ENCODE assay signal across 14 cellular contexts in genomic region chr2:27721884-27722485, GRCh38. TPM values are rescaled to one million over a fixed set of nuclear protein-coding genes. Genes with fewer than 3 reads are reported as not detected.
DNase-seq lines count a peak whose midpoint lies in the region; ATAC-seq and TF ChIP-seq lines count a peak whose summit lies in the region.
"Had no signal": no experiment of that assay in that cellular context is flagged by ENCODE, and none has a peak within 500 bp of the region (broad histone marks: within the 10 kb centered on the region; RNA-seq: fewer than 3 reads in every experiment).

No MANE protein-coding gene starts in this region.

- H3K4me1 ChIP-seq in right atrium auricular region, result peaks cover 0 to 55% of the 10 kb centered on the region in 2 donors
- peaks cover 12 to 42% of the 10 kb centered on the region in 2 donors for H3K4me1 ChIP-seq in left lung
- peaks cover 2 to 6% of the 10 kb centered on the region in 2 donors for H3K4me1 ChIP-seq in aorta (ENCODE audit: control insufficient read depth in 1 of 2, insufficient read depth in 2 of 2, low read length in 2 of 2)
- H3K4me1 ChIP-seq: colonic mucosa had no signal

- intact Hi-C loops in left ventricle myocardium superior (cut with micrococcal nuclease), result no loop called here
- intact Hi-C loops in left lung (cut with DNase I), result no loop called here
- intact Hi-C loops in aorta (cut with DNase I), result loop anchor here in 1 of 2 donors (5.0 kb wide), 2 partner anchors 75 to 165 kb away; no protein-coding TSS in a partner anchor

- no peaks in the 10 kb centered on the region for H3K27me3 ChIP-seq in right atrium auricular region
- peaks cover 0 to 11% of the 10 kb centered on the region in 2 donors for H3K27me3 ChIP-seq in left lung
- H3K27me3 ChIP-seq in aorta (ENCODE audit: control insufficient read depth in 1 of 2, insufficient read depth in 2 of 2, low read length in 1 of 2), result no peaks in the 10 kb centered on the region
- H3K27me3 ChIP-seq: colonic mucosa, hepatocyte had no signal

- ATAC-seq in left ventricle myocardium superior (no peak), left lung (peak; percentile 45), aorta (ENCODE audit: low FRiP score) (no peak), HG03439 (IDR thresholded peaks at IDR 0.05; ENCODE audit: unreplicated experiment) (no peak)

- H3K9me3 ChIP-seq in right atrium auricular region, result no peaks in the 10 kb centered on the region
- H3K9me3 ChIP-seq in left lung, result no peaks in the 10 kb centered on the region
- H3K9me3 ChIP-seq in aorta (ENCODE audit: control insufficient read depth, low read length), result no peaks in the 10 kb centered on the region
- H3K9me3 ChIP-seq: colonic mucosa had no signal

- no peak for DNase-seq in right atrium auricular region (ENCODE audit: low spot score)
- DNase-seq in left ventricle myocardium superior, result no peak
- peak; percentile 44 for DNase-seq in RPMI7951 (ENCODE audit: low read depth)
- no peak for DNase-seq in left lung
- no peak for DNase-seq in aorta
- no peak for DNase-seq in GM19240 (ENCODE audit: insufficient read length, low spot score)
- DNase-seq: activated naive CD8-positive, alpha-beta T cell treated with anti-CD3 and anti-CD28 coated beads for 36 hours; colonic mucosa; MV-4-11; NCI-H1930; SHP77; WERI-Rb-1 had no signal

- TF ChIP-seq CTCF in right atrium auricular region (IDR thresholded peaks at IDR 0.05) (no peak), left lung (IDR thresholded peaks at IDR 0.05) (no peak)

- WGBS in aorta, 2 donors, result 52 to 55% methylated on average over 2 of the region's 2 CpGs

- H3K27ac ChIP-seq in right atrium auricular region (peak overlapping the region; percentile 75 to 88), left lung (peak overlapping the region; percentile 1 to 59), aorta (ENCODE audit: low read depth in 1 of 2, low read length in 2 of 2) (peak overlapping the region; percentile 10 to 39)
- H3K27ac ChIP-seq: colonic mucosa, hepatocyte, WERI-Rb-1 had no signal

- H3K36me3 ChIP-seq in right atrium auricular region (no peaks in the 10 kb centered on the region), left lung (no peaks in the 10 kb centered on the region), aorta (ENCODE audit: control insufficient read depth in 1 of 2, insufficient read depth in 2 of 2, low read length in 1 of 2) (no peaks in the 10 kb centered on the region)
- H3K36me3 ChIP-seq: colonic mucosa, WERI-Rb-1 had no signal

- H3K4me3 ChIP-seq in right atrium auricular region (no peak overlapping the region), left lung (no peak overlapping the region), aorta (ENCODE audit: low read length in 2 of 2) (no peak overlapping the region)
- H3K4me3 ChIP-seq: colonic mucosa, hepatocyte had no signal

RNA-seq across cellular contexts. Expression of gene MRPL33, which starts 49.5 kb away (rescaled TPM):
- total RNA-seq in right atrium auricular region (100 to 1,000 TPM; 270 to 370 TPM), left ventricle myocardium superior (367 TPM), left lung (100 to 1,000 TPM in 1 of 2 donors, 10 to 100 TPM in 1; 75.2 to 110 TPM), aorta (100 to 1,000 TPM in 1 of 2 donors, 10 to 100 TPM in 1; 85.0 to 116 TPM)
- 335 and 349 TPM in 2 replicates for total RNA-seq in RPMI7951 (2014; rRNA removed; shearing (Covaris generic))
- polyA plus RNA-seq in aorta, result 100 to 1,000 TPM; 253 to 347 TPM

RNA-seq across cellular contexts. Expression of gene SLC4A1AP, which starts 58.3 kb away (rescaled TPM):
- total RNA-seq in right atrium auricular region (10 to 100 TPM; 18.0 to 18.2 TPM), left ventricle myocardium superior (19.2 TPM), left lung (10 to 100 TPM; 18.5 to 20.3 TPM), aorta (10 to 100 TPM; 17.8 to 19.7 TPM)
- 37.9 and 40.0 TPM in 2 replicates for total RNA-seq in RPMI7951 (2014; rRNA removed; shearing (Covaris generic))
- 10 to 100 TPM; 10.3 to 16.1 TPM for polyA plus RNA-seq in aorta

RNA-seq across cellular contexts. Expression of gene SUPT7L, which starts 58.6 kb away (rescaled TPM):
- total RNA-seq in right atrium auricular region (10 to 100 TPM; 16.1 to 25.0 TPM), left ventricle myocardium superior (28.1 TPM), left lung (10 to 100 TPM; 30.8 to 32.2 TPM), aorta (10 to 100 TPM; 25.2 to 32.1 TPM)
- total RNA-seq in RPMI7951 (2014; rRNA removed; shearing (Covaris generic)), result 29.2 and 31.5 TPM in 2 replicates
- 10 to 100 TPM in 1 of 2 donors, 1 to 10 TPM in 1; 9.4 to 45.5 TPM for polyA plus RNA-seq in aorta

Comparison
In these comparisons a context has a peak if more than half of its experiments do, and no peak if none do; other contexts are left out.
1. H3K27ac ChIP-seq: peak in every context shown above with its lines; median percentile 82 in right atrium auricular region; 30 in left lung; 24 in aorta.